ENCODE assay signal across 8 cellular contexts in the genomic region with DNA sequence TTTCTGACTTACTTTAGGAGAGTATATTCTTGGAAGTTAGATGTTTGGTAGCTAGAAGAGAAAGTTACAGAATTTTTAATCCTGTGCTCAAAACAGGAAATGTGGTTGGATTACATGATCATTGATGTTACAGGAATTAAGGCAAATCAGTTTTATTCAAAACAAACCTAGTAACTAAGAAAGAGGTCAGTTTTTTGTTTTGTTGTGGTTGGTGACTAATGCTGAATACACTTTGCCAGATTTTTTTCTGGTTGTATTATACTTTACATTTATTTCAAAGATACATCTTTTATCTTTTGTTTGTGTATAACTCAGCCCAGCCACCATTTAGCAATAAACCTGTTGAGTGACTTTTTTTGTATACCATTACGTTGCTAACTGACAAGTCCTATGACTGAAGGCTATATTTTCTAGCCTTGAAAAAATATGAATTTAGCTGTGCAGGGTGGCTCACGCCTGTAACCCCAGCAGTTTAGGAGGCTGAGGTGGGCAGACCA.
A peak's percentile ranks its signal among the peaks of the same experiment; 100 is the strongest.
DNase-seq lines count a peak whose midpoint lies in the region; ATAC-seq, FAIRE-seq and TF ChIP-seq lines count a peak whose summit lies in the region.

No MANE protein-coding gene starts in this region.

- no peak overlapping the region for H2BK12ac ChIP-seq in H1 (ENCODE audit: low read depth, low read length)

- peaks cover 16% of the 10 kb centered on the region for H3K4me1 ChIP-seq in CD4-positive, CD25-positive, alpha-beta regulatory T cell (ENCODE audit: control insufficient read depth, insufficient read depth, low read length, poor library complexity, severe bottlenecking)
- peaks cover 35% of the 10 kb centered on the region for H3K4me1 ChIP-seq in PC-9 (replicated peaks; ENCODE audit: insufficient read depth)
- peaks cover 2 to 9% (median 8%) of the 10 kb centered on the region in 4 experiments for H3K4me1 ChIP-seq in H1 (replicated peaks in 1 of 4; ENCODE audit: control insufficient read depth in 3 of 4, insufficient read depth in 4 of 4, low read length in 3 of 4)
- H3K4me1 ChIP-seq in osteoblast (ENCODE audit: insufficient read depth, low read length): peaks cover 38% of the 10 kb centered on the region

- BruUV-seq in PC-9 (replicated peaks; lab: Mats Ljungman, UMichigan): no TSS peak

- H3K23ac ChIP-seq in H1 (ENCODE audit: insufficient read length): no peak overlapping the region

- peak overlapping the region; percentile 38 for H3K4me3 ChIP-seq in CD4-positive, CD25-positive, alpha-beta regulatory T cell (ENCODE audit: low read depth, low read length)
- no peak overlapping the region; the same call in 1 of the 2 replicates for H3K4me3 ChIP-seq in PC-9
- H3K4me3 ChIP-seq in H1 (ENCODE audit: extremely low read depth in 1 of 4, insufficient read depth in 2 of 4, low read depth in 3 of 4, low read length in 4 of 4): no peak overlapping the region
- H3K4me3 ChIP-seq in osteoblast (ENCODE audit: insufficient read depth, low read length): peak overlapping the region; percentile 14

- H3K9me2 ChIP-seq in PC-9 (ENCODE audit: insufficient read depth): no peaks in the 10 kb centered on the region

- no peak for TF ChIP-seq CTCF in PC-9 (conservative IDR thresholded peaks at IDR 0.05)
- TF ChIP-seq CTCF in H1 (IDR thresholded peaks at IDR 0.05; ENCODE audit: control extremely low read depth in 1 of 3, insufficient read depth in 1 of 3, low read depth in 1 of 3, low read length in 3 of 3): no peak
- no peak for TF ChIP-seq CTCF in osteoblast (IDR thresholded peaks at IDR 0.05; ENCODE audit: extremely low read depth, low read depth, low read length)

- peaks cover 32 to 60% (median 49%) of the 10 kb centered on the region in 4 donors for H3K4me1 Mint-ChIP-seq in CD4-positive, CD25-positive, alpha-beta regulatory T cell

- no peaks in the 10 kb centered on the region for H3K79me2 ChIP-seq in PC-9 (ENCODE audit: low read depth)
- 0 out of 4 replicates have a peak, but pooled peaks cover 0 to 3% of the 10 kb centered on the region in 2 experiments for H3K79me2 ChIP-seq in H1 (ENCODE audit: control insufficient read depth in 1 of 2, insufficient read depth in 2 of 2, low read length in 2 of 2)
- no peaks in the 10 kb centered on the region for H3K79me2 ChIP-seq in osteoblast (ENCODE audit: insufficient read depth, low read length)

- H3K4me2 ChIP-seq in PC-9 (peak overlapping the region; percentile 65), H1 (ENCODE audit: insufficient read depth in 1 of 2, low read depth in 2 of 2, low read length in 2 of 2) (no peak overlapping the region), osteoblast (ENCODE audit: insufficient read depth, low read length) (peak overlapping the region; percentile 61)

- peak; percentile 78 to 81 for ATAC-seq in CD4-positive, CD25-positive, alpha-beta regulatory T cell (ENCODE audit: low read depth in 2 of 2)

- H3K27me3 Mint-ChIP-seq in CD4-positive, CD25-positive, alpha-beta regulatory T cell: no peaks in the 10 kb centered on the region

- H3K18ac ChIP-seq in H1 (ENCODE audit: extremely low read depth, low read length): no peak overlapping the region

- TF ChIP-seq RAD21 in H1 (IDR thresholded peaks at IDR 0.05 in 1 of 2, conservative IDR thresholded peaks at IDR 0.05 in 1 of 2; ENCODE audit: low read depth in 2 of 2, low read length in 2 of 2): no peak

- no peaks in the 10 kb centered on the region for H3K9me3 Mint-ChIP-seq in CD4-positive, CD25-positive, alpha-beta regulatory T cell

- TF ChIP-seq POLR2A in H1 (IDR thresholded peaks at IDR 0.05; ENCODE audit: control extremely low read depth in 1 of 2, low read depth in 2 of 2, low read length in 2 of 2): no peak

- no peak for TF ChIP-seq EP300 in H1 (IDR thresholded peaks at IDR 0.05; ENCODE audit: borderline replicate concordance in 1 of 2, low read depth in 2 of 2, low read length in 2 of 2)

- H2AK5ac ChIP-seq in H1 (ENCODE audit: low read depth, low read length): no peak overlapping the region

- no peaks in the 10 kb centered on the region for H3K9me3 ChIP-seq in CD4-positive, CD25-positive, alpha-beta regulatory T cell (ENCODE audit: control insufficient read depth in 2 of 2, low read length in 2 of 2)
- H3K9me3 ChIP-seq in PC-9 (ENCODE audit: insufficient read depth, low read depth) (no peaks in the 10 kb centered on the region), H1 (ENCODE audit: insufficient read depth in 2 of 2, low read depth in 1 of 2, low read length in 1 of 2) (no peaks in the 10 kb centered on the region), osteoblast (ENCODE audit: low read depth, low read length) (no peaks in the 10 kb centered on the region)

- no peaks in the 10 kb centered on the region for H3K23me2 ChIP-seq in H1 (ENCODE audit: low read depth, low read length)

- intact Hi-C loops in PC-9 (cut with micrococcal nuclease; ENCODE audit: unreplicated experiment): no loop called here

- peak overlapping the region; percentile 76 to 98 (median 91) for H3K27ac Mint-ChIP-seq in CD4-positive, CD25-positive, alpha-beta regulatory T cell

- no peak overlapping the region for H4K91ac ChIP-seq in H1 (replicated peaks; ENCODE audit: insufficient read length, low read length)

- H2BK20ac ChIP-seq in H1 (ENCODE audit: low read length): no peak overlapping the region

- H3K79me1 ChIP-seq in H1 (ENCODE audit: low read depth, low read length): no peaks in the 10 kb centered on the region; the same call in 1 of the 2 replicates

- H3K4ac ChIP-seq in H1 (replicated peaks; ENCODE audit: insufficient read length, low read depth, low read length): no peak overlapping the region

- peak overlapping the region in 3 of 4 donors; percentile 23 to 33 (median 27) for H3K4me3 Mint-ChIP-seq in CD4-positive, CD25-positive, alpha-beta regulatory T cell

- H4K20me1 ChIP-seq in PC-9 (ENCODE audit: insufficient read depth) (no peaks in the 10 kb centered on the region), H1 (replicated peaks in 1 of 2; ENCODE audit: control insufficient read depth in 1 of 2, insufficient read depth in 2 of 2, low read length in 2 of 2) (peaks cover 0 to 2% of the 10 kb centered on the region in 2 experiments), osteoblast (ENCODE audit: insufficient read depth, low read length) (peaks cover 3% of the 10 kb centered on the region)

- peak overlapping the region; percentile 74 for H3K27ac ChIP-seq in CD4-positive, CD25-positive, alpha-beta regulatory T cell (ENCODE audit: insufficient read depth, low read length, poor library complexity, severe bottlenecking)
- H3K27ac ChIP-seq in PC-9 (peak overlapping the region; percentile 69), H1 (ENCODE audit: low read depth, low read length) (no peak overlapping the region), osteoblast (ENCODE audit: low read depth, low read length) (peak overlapping the region; percentile 88)

- H2BK5ac ChIP-seq in H1 (ENCODE audit: low read depth, low read length): no peak overlapping the region

- H2AFZ ChIP-seq in PC-9 (no peak overlapping the region), H1 (ENCODE audit: low read length) (no peak overlapping the region), osteoblast (ENCODE audit: low read length) (no peak overlapping the region)

- whole genome bisulfite sequencing in H1 (ENCODE audit: extremely low coverage in 1 of 2, insufficient coverage in 1 of 2, insufficient read length in 1 of 2, insufficient replicate concordance in 2 of 2, low coverage in 1 of 2, low lambda C conversion rate in 2 of 2, missing lambda C conversion rate in 1 of 2), 2 experiments: 86% methylated on average over 2 of the region's 2 CpGs; no CpG with 5 or more reads in 1 of the 2 experiments

- no peak overlapping the region for H2BK120ac ChIP-seq in H1 (replicated peaks; ENCODE audit: low read depth, low read length)

- CTCF ChIA-PET in PC-9 (lab: Charles Lee) (no interaction called here), H1 (lab: Charles Lee; ENCODE audit: partially characterized antibody) (interaction anchor here (0.6 to 1.7 kb wide), 6 partner anchors 10 to 1435 kb away, joined by 3 to 4 read pairs (median 3); no protein-coding TSS in a partner anchor)

- H3K36me3 Mint-ChIP-seq in CD4-positive, CD25-positive, alpha-beta regulatory T cell: peaks cover 31% of the 10 kb centered on the region

- FAIRE-seq in H1 (lab: Jason Lieb, UNC): peak; percentile 36

- no peak overlapping the region for H4K5ac ChIP-seq in H1 (ENCODE audit: insufficient read length, low read depth, low read length)

- POLR2A ChIA-PET in PC-9 (lab: Charles Lee; ENCODE audit: unreplicated experiment) (interaction anchor here (0.5 to 0.6 kb wide), 3 partner anchors 11 to 140 kb away, joined by 3 to 8 read pairs (median 7); no protein-coding TSS in a partner anchor), H1 (lab: Charles Lee; ENCODE audit: partially characterized antibody) (no interaction called here)

- H3K9ac ChIP-seq in H1 (replicated peaks in 1 of 4; ENCODE audit: extremely low read depth in 1 of 4, low read depth in 3 of 4, low read length in 3 of 4): no peak overlapping the region

- no peak overlapping the region for H3K56ac ChIP-seq in H1 (replicated peaks; ENCODE audit: insufficient read length, low read depth, low read length)

- H2BK15ac ChIP-seq in H1 (ENCODE audit: low read length): no peak overlapping the region

- peaks cover 27% of the 10 kb centered on the region for H3K36me3 ChIP-seq in CD4-positive, CD25-positive, alpha-beta regulatory T cell (ENCODE audit: control insufficient read depth, insufficient read depth, low read length)
- 0 out of 2 replicates have a peak, but pooled peaks cover 5% of the 10 kb centered on the region for H3K36me3 ChIP-seq in PC-9 (ENCODE audit: low read depth)
- H3K36me3 ChIP-seq in H1 (ENCODE audit: control insufficient read depth in 2 of 4, insufficient read depth in 4 of 4, low read length in 3 of 4): peaks cover 5 to 25% (median 8%) of the 10 kb centered on the region in 4 experiments
- no peaks in the 10 kb centered on the region for H3K36me3 ChIP-seq in osteoblast (ENCODE audit: insufficient read depth, low read length)

- DNase-seq in CD4-positive, CD25-positive, alpha-beta regulatory T cell: peak in 2 of 3 donors; percentile 58
- DNase-seq in PC-9: peak in 1 of 2 experiments; percentile 90
- no peak for DNase-seq in H1 (ENCODE audit: low read depth in 1 of 2, low spot score in 2 of 2)
- no peak for DNase-seq in osteoblast (ENCODE audit: insufficient read length, low spot score, missing footprints)
- DNase-seq in stimulated activated CD4-positive, alpha-beta T cell treated with anti-CD3 and anti-CD28 coated beads, Interleukin-15, amount 100 ng/mL, for 24 hours: no peak
- no peak for DNase-seq in Ammon's horn (ENCODE audit: low spot score)
- DNase-seq in NK-92 treated with Interleukin-12 subunit alpha and Interleukin-12 subunit beta, amount 100 ng/mL, for 24 hours (lab: John Stamatoyannopoulos, UW): no peak
- no peak for DNase-seq in hypothalamus (lab: John Stamatoyannopoulos, UW)

- no peak overlapping the region for H4K8ac ChIP-seq in H1 (ENCODE audit: extremely low read depth, insufficient read depth, low read length)

- no peak overlapping the region for H3K14ac ChIP-seq in H1 (ENCODE audit: insufficient read length)

- no peaks in the 10 kb centered on the region for H3K27me3 ChIP-seq in CD4-positive, CD25-positive, alpha-beta regulatory T cell (ENCODE audit: control insufficient read depth, insufficient read depth, low read length)
- H3K27me3 ChIP-seq in PC-9 (ENCODE audit: insufficient read depth, low read depth) (no peaks in the 10 kb centered on the region), H1 (replicated peaks in 1 of 4; ENCODE audit: control insufficient read depth in 3 of 4, extremely low read depth in 1 of 4, insufficient read depth in 3 of 4, low read length in 3 of 4) (no peaks in the 10 kb centered on the region), osteoblast (ENCODE audit: insufficient read depth, low read length) (no peaks in the 10 kb centered on the region)

- peaks cover 23% of the 10 kb centered on the region for H3F3A ChIP-seq in PC-9 (ENCODE audit: insufficient read depth, low read depth)

Comparison
In these comparisons a context has a peak if more than half of its experiments do, and no peak if none do; other contexts are left out.
1. DNase-seq: peak in CD4-positive, CD25-positive, alpha-beta regulatory T cell (2 of 3); none in H1 (0 of 2), osteoblast (single experiment), stimulated activated CD4-positive, alpha-beta T cell treated with anti-CD3 and anti-CD28 coated beads, Interleukin-15, amount 100 ng/mL, for 24 hours (single experiment), Ammon's horn (single experiment), NK-92 treated with Interleukin-12 subunit alpha and Interleukin-12 subunit beta, amount 100 ng/mL, for 24 hours (single experiment) and hypothalamus (0 of 51).
2. H3K4me3 ChIP-seq: peak in CD4-positive, CD25-positive, alpha-beta regulatory T cell (single experiment) and osteoblast (single experiment); none in PC-9 (single experiment) and H1 (0 of 4).
3. H3K4me2 ChIP-seq: peak in PC-9 (single experiment) and osteoblast (single experiment); none in H1 (0 of 2).